ENCODE assay signal across 11 cellular contexts in genomic region chr2:3254438-3254941, GRCh38.
DNase-seq lines count a peak whose midpoint lies in the region; ATAC-seq and TF ChIP-seq lines count a peak whose summit lies in the region.
"Had no signal": no experiment of that assay in that cellular context is flagged by ENCODE, and none has a peak within 500 bp of the region (broad histone marks: within the 10 kb centered on the region; RNA-seq: fewer than 3 reads in every experiment).

No MANE protein-coding gene starts in this region.

- ATAC-seq in GM18502 (IDR thresholded peaks at IDR 0.05; ENCODE audit: poor library complexity, unreplicated experiment) = peak; percentile 86
- ATAC-seq in GM21423 (IDR thresholded peaks at IDR 0.05; ENCODE audit: unreplicated experiment) = peak; percentile 73
- peak; percentile 49 for ATAC-seq in HG03108 (IDR thresholded peaks at IDR 0.05; ENCODE audit: unreplicated experiment)

- peaks cover 20% of the 10 kb centered on the region for H3K9me3 ChIP-seq in endodermal cell (ENCODE audit: control insufficient read depth, low read length)
- H3K9me3 ChIP-seq in CD4-positive, alpha-beta memory T cell (ENCODE audit: control insufficient read depth in 1 of 2, low read length in 2 of 2) = peaks cover 0 to 6% of the 10 kb centered on the region in 2 donors

- H3K4me1 ChIP-seq in endodermal cell (ENCODE audit: control insufficient read depth, insufficient read depth, low read length) = no peaks in the 10 kb centered on the region
- no peaks in the 10 kb centered on the region for H3K4me1 ChIP-seq in CD4-positive, alpha-beta memory T cell (ENCODE audit: insufficient read depth, low read length)

- no peak overlapping the region for H3K27ac ChIP-seq in endodermal cell (ENCODE audit: low read depth, low read length)
- H3K27ac ChIP-seq in CD4-positive, alpha-beta memory T cell (ENCODE audit: low read depth, low read length) = no peak overlapping the region

- CTCF ChIA-PET in CD4-positive, alpha-beta memory T cell (lab: Charles Lee; ENCODE audit: partially characterized antibody) = no interaction called here

- H3K4me3 ChIP-seq in endodermal cell (ENCODE audit: low read length) = no peak overlapping the region
- no peak overlapping the region for H3K4me3 ChIP-seq in CD4-positive, alpha-beta memory T cell (ENCODE audit: low read length in 2 of 2)

- no peak for TF ChIP-seq CTCF in endodermal cell (conservative IDR thresholded peaks at IDR 0.05)

- POLR2A ChIA-PET in CD4-positive, alpha-beta memory T cell (lab: Charles Lee; ENCODE audit: partially characterized antibody) = no interaction called here

- DNase-seq in endodermal cell = no peak
- DNase-seq in hypothalamus (lab: John Stamatoyannopoulos, UW) = no peak
- no peak for DNase-seq in SHP77 treated with DMSO at 0.1 percent for 48 hours (lab: John Stamatoyannopoulos, UW)
- no peak for DNase-seq in stimulated activated CD4-positive, alpha-beta T cell treated with anti-CD3 and anti-CD28 coated beads, Interleukin-4, amount 100 ng/mL, for 24 hours
- no peak for DNase-seq in CD4-positive, alpha-beta memory T cell
- DNase-seq: DMS79, HFFc6, NCI-H1436 treated with DMSO at 0.1 percent for 48 hours had no signal

- no peaks in the 10 kb centered on the region for H3K27me3 Mint-ChIP-seq in endodermal cell (ENCODE audit: insufficient read depth)
- no peaks in the 10 kb centered on the region for H3K27me3 Mint-ChIP-seq in CD4-positive, alpha-beta memory T cell

- no peaks in the 10 kb centered on the region for H3K4me1 Mint-ChIP-seq in endodermal cell
- peaks cover 0 to 3% (median 0%) of the 10 kb centered on the region in 4 donors for H3K4me1 Mint-ChIP-seq in CD4-positive, alpha-beta memory T cell

- peaks cover 40% of the 10 kb centered on the region for H3K36me3 Mint-ChIP-seq in endodermal cell (ENCODE audit: low read depth)
- H3K36me3 Mint-ChIP-seq in CD4-positive, alpha-beta memory T cell = peaks cover 29 to 63% of the 10 kb centered on the region in 2 donors

- peaks cover 26% of the 10 kb centered on the region for H3K36me3 ChIP-seq in endodermal cell (ENCODE audit: control insufficient read depth, insufficient read depth, low read length)
- H3K36me3 ChIP-seq in CD4-positive, alpha-beta memory T cell (ENCODE audit: insufficient read depth, low read length) = no peaks in the 10 kb centered on the region

- 80 to 95% methylated on average over 1 to 10 of the region's 10 CpGs for WGBS in endodermal cell (ENCODE audit: insufficient coverage in 1 of 2, insufficient read length in 1 of 2), 2 experiments

- no peak overlapping the region for H3K9ac ChIP-seq in endodermal cell (ENCODE audit: extremely low read depth, low read length, poor library complexity, severe bottlenecking)

- H3K27me3 ChIP-seq in endodermal cell (ENCODE audit: control insufficient read depth, insufficient read depth, low read length, poor library complexity, severe bottlenecking) = no peaks in the 10 kb centered on the region
- H3K27me3 ChIP-seq in CD4-positive, alpha-beta memory T cell (ENCODE audit: insufficient read depth, low read length) = no peaks in the 10 kb centered on the region

- H3K4me3 Mint-ChIP-seq in endodermal cell = no peak overlapping the region
- no peak overlapping the region for H3K4me3 Mint-ChIP-seq in CD4-positive, alpha-beta memory T cell
- H3K4me3 Mint-ChIP-seq: HFFc6 had no signal

- intact Hi-C loops in CD4-positive, alpha-beta memory T cell (cut with micrococcal nuclease) = no loop called here

- peaks cover 17% of the 10 kb centered on the region for H3K9me3 Mint-ChIP-seq in endodermal cell
- H3K9me3 Mint-ChIP-seq in CD4-positive, alpha-beta memory T cell = peaks cover 0 to 17% (median 6%) of the 10 kb centered on the region in 8 donors

- H3K27ac Mint-ChIP-seq in endodermal cell = peak overlapping the region; percentile 7
- no peak overlapping the region for H3K27ac Mint-ChIP-seq in CD4-positive, alpha-beta memory T cell
- H3K27ac Mint-ChIP-seq: HFFc6 had no signal
